ENCODE assay signal across 24 cellular contexts in genomic region chrX:115472131-115472530, GRCh38.
"Had no signal": no experiment of that assay in that cellular context is flagged by ENCODE, and none has a peak within 500 bp of the region (broad histone marks: within the 10 kb centered on the region; RNA-seq: fewer than 3 reads in every experiment).

No MANE protein-coding gene starts in this region.

- H3K27ac ChIP-seq: left lung, pancreas, prostate gland, sigmoid colon, spleen, suprapubic skin, thoracic aorta, tibial artery, uterus had no signal

- H3K27me3 ChIP-seq: left lung, sigmoid colon, spleen, suprapubic skin, tibial artery had no signal

- H3K9me3 ChIP-seq: left lung, mucosa of descending colon, pancreas, prostate gland, sigmoid colon, spleen, suprapubic skin, thoracic aorta, tibial artery, uterus had no signal

- H3K36me3 ChIP-seq: left lung, pancreas, prostate gland, sigmoid colon, spleen, suprapubic skin, thoracic aorta, tibial artery, uterus had no signal

- FAIRE-seq: keratinocyte, small intestine had no signal

- H3K4me3 ChIP-seq: left lung, mucosa of descending colon, pancreas, prostate gland, sigmoid colon, spleen, suprapubic skin, thoracic aorta, tibial artery, uterus had no signal

- DNase-seq: hippocampal formation; kidney glomerular epithelial cell; left cardiac atrium; left lung; midbrain; mucosa of descending colon; naive thymus-derived CD4-positive, alpha-beta T cell; pancreas; posterior cingulate gyrus; retina; right cardiac atrium; sigmoid colon; small intestine; spleen; stimulated activated CD4-positive, alpha-beta T cell treated with anti-CD3 and anti-CD28 coated beads, Interleukin-4, amount 100 ng/mL, for 24 hours; stimulated activated naive CD4-positive, alpha-beta T cell; tibial artery; uterus had no signal

- H3K4me1 ChIP-seq: left lung, pancreas, prostate gland, sigmoid colon, spleen, suprapubic skin, tibial artery, uterus had no signal

- ATAC-seq: left cardiac atrium; left lung; mucosa of descending colon; naive thymus-derived CD4-positive, alpha-beta T cell; natural killer cell treated with Interleukin-12 subunit alpha and Interleukin-12 subunit beta and Interleukin-15 and Interleukin-18, amount 100 ng/mL, for 72 hours; pancreas; right cardiac atrium; stimulated activated effector memory CD8-positive, alpha-beta T cell treated with anti-CD3 and anti-CD28 coated beads, Interleukin-12 subunit alpha, Interleukin-12 subunit beta, amount 100 ng/mL, for 72 hours had no signal
